10 cellular contexts compared by ENCODE assay signal in the genomic region with DNA sequence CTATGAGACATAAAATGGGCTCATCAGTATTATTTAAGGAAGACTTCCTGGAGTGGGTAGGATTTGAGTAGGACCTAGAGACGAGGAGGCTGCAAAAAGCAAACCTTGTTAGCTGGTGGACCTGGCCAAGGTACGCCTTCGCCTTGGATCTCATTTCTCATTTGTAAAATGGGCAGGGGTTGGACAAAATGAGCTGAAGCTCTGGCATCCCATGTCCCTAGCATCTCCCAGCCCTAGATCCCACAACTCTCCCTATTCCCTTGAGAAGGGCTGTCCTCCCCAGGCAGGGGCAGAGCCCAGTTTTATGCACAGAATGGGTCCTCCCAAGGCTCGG. TPM values are rescaled to one million over a fixed set of nuclear protein-coding genes. Genes with fewer than 3 reads are reported as not detected.
DNase-seq lines count a peak whose midpoint lies in the region; ATAC-seq and TF ChIP-seq lines count a peak whose summit lies in the region.
"Had no signal": no experiment of that assay in that cellular context is flagged by ENCODE, and none has a peak within 500 bp of the region (broad histone marks: within the 10 kb centered on the region; RNA-seq: fewer than 3 reads in every experiment).

No MANE protein-coding gene starts in this region.

- TF ChIP-seq CTCF in A673 (conservative IDR thresholded peaks at IDR 0.05; ENCODE audit: low read depth, low read length) = no peak
- TF ChIP-seq CTCF in HL-60 (IDR thresholded peaks at IDR 0.05; ENCODE audit: insufficient read depth, low read length) = no peak
- TF ChIP-seq CTCF in brain microvascular endothelial cell (IDR thresholded peaks at IDR 0.05; ENCODE audit: low read depth, low read length, missing control alignments) = no peak

- ATAC-seq in naive thymus-derived CD4-positive, alpha-beta T cell = no peak
- ATAC-seq in GM21786 (IDR thresholded peaks at IDR 0.05; ENCODE audit: unreplicated experiment) (no peak), HG02970 (IDR thresholded peaks at IDR 0.05; ENCODE audit: low FRiP score, unreplicated experiment) (no peak)

- H3K9me3 Mint-ChIP-seq in naive thymus-derived CD4-positive, alpha-beta T cell = no peaks in the 10 kb centered on the region

- H3K4me3 ChIP-seq in A673 (ENCODE audit: low read depth, low read length, poor library complexity, severe bottlenecking) = peak overlapping the region; percentile 58
- peak overlapping the region; percentile 52 for H3K4me3 ChIP-seq in HL-60 (replicated peaks; ENCODE audit: insufficient read depth, low read length)
- H3K4me3 ChIP-seq in brain microvascular endothelial cell (ENCODE audit: low read depth, low read length) = peak overlapping the region; percentile 66
- peak overlapping the region; percentile 65 for H3K4me3 ChIP-seq in naive thymus-derived CD4-positive, alpha-beta T cell (ENCODE audit: low read length)

- no peak for DNase-seq in A673 (ENCODE audit: low spot score)
- no peak for DNase-seq in HL-60 (ENCODE audit: low read depth in 1 of 2, low spot score in 1 of 2)
- DNase-seq in brain microvascular endothelial cell = no peak
- no peak for DNase-seq in naive thymus-derived CD4-positive, alpha-beta T cell
- DNase-seq in stimulated activated naive CD4-positive, alpha-beta T cell treated with Interleukin-2 at 50 U/mL for 16 hours (lab: John Stamatoyannopoulos, UW) = no peak
- DNase-seq in dermis blood vessel endothelial cell = no peak

- peaks cover 0 to 2% (median 0%) of the 10 kb centered on the region in 5 donors for H3K36me3 Mint-ChIP-seq in naive thymus-derived CD4-positive, alpha-beta T cell

- H3K9me3 ChIP-seq in A673 (ENCODE audit: low read depth, low read length, poor library complexity, severe bottlenecking) = no peaks in the 10 kb centered on the region
- no peaks in the 10 kb centered on the region for H3K9me3 ChIP-seq in naive thymus-derived CD4-positive, alpha-beta T cell (ENCODE audit: control insufficient read depth in 2 of 3, low read length in 3 of 3)

- intact Hi-C loops in A673 (cut with micrococcal nuclease; ENCODE audit: unreplicated experiment) = loop anchor here (1.0 to 10.0 kb wide), 5 partner anchors 80 to 411 kb away; no protein-coding TSS in a partner anchor
- intact Hi-C loops in naive thymus-derived CD4-positive, alpha-beta T cell (cut with micrococcal nuclease) = loop anchor here (1.0 to 10.0 kb wide), 10 partner anchors 14 to 608 kb away; a partner anchor contains a TSS

- H3K4me1 Mint-ChIP-seq in naive thymus-derived CD4-positive, alpha-beta T cell = peaks cover 0 to 26% (median 22%) of the 10 kb centered on the region in 7 donors

- H3K27me3 Mint-ChIP-seq in naive thymus-derived CD4-positive, alpha-beta T cell = peaks cover 0 to 28% (median 7%) of the 10 kb centered on the region in 5 donors

- no peaks in the 10 kb centered on the region for H3K36me3 ChIP-seq in A673 (ENCODE audit: insufficient read depth, low read length, poor library complexity, severe bottlenecking)
- peaks cover 3% of the 10 kb centered on the region for H3K36me3 ChIP-seq in brain microvascular endothelial cell (replicated peaks)
- no peaks in the 10 kb centered on the region for H3K36me3 ChIP-seq in naive thymus-derived CD4-positive, alpha-beta T cell (ENCODE audit: control insufficient read depth in 2 of 3, insufficient read depth in 3 of 3, low read length in 3 of 3)
- H3K36me3 ChIP-seq: cardiac muscle cell had no signal

- POLR2A ChIA-PET in A673 (lab: Charles Lee; ENCODE audit: low non-redundant PET) = no interaction called here
- POLR2A ChIA-PET in naive thymus-derived CD4-positive, alpha-beta T cell (lab: Charles Lee) = interaction anchor here (1.0 kb wide), 1 partner anchor 302 kb away, joined by 3 read pairs; no protein-coding TSS in a partner anchor

- CTCF ChIA-PET in A673 (lab: Charles Lee) = interaction anchor here (1.7 kb wide), 1 partner anchor 79 kb away, joined by 9 read pairs; no protein-coding TSS in a partner anchor
- CTCF ChIA-PET in naive thymus-derived CD4-positive, alpha-beta T cell (lab: Charles Lee) = interaction anchor here (0.7 to 1.3 kb wide), 6 partner anchors 36 to 1481 kb away, joined by 3 read pairs; no protein-coding TSS in a partner anchor

- H3K27ac Mint-ChIP-seq in naive thymus-derived CD4-positive, alpha-beta T cell = peak overlapping the region in 4 of 9 donors; percentile 37 to 87 (median 71)

- in situ Hi-C loops in brain microvascular endothelial cell (cut with HindIII; ENCODE audit: low pct_ligation_motif_present, low sequenced_read_pairs) = no loop called here

- peak overlapping the region; percentile 68 for H3K27ac ChIP-seq in A673 (ENCODE audit: low read depth, low read length, poor library complexity, severe bottlenecking)
- H3K27ac ChIP-seq in HL-60 (replicated peaks) = no peak overlapping the region
- no peak overlapping the region for H3K27ac ChIP-seq in brain microvascular endothelial cell
- peak overlapping the region; percentile 66 for H3K27ac ChIP-seq in naive thymus-derived CD4-positive, alpha-beta T cell (ENCODE audit: low read depth, low read length)

- H3K27me3 ChIP-seq in A673 (replicated peaks; ENCODE audit: insufficient read depth, low read depth, low read length, poor library complexity) (no peaks in the 10 kb centered on the region), HL-60 (ENCODE audit: insufficient read depth, poor library complexity, severe bottlenecking) (peaks cover 3% of the 10 kb centered on the region), brain microvascular endothelial cell (replicated peaks) (no peaks in the 10 kb centered on the region)
- H3K27me3 ChIP-seq in naive thymus-derived CD4-positive, alpha-beta T cell (ENCODE audit: control insufficient read depth in 2 of 2, insufficient read depth in 2 of 2, low read length in 2 of 2) = no peaks in the 10 kb centered on the region
- H3K27me3 ChIP-seq: cardiac muscle cell had no signal

- H3K4me3 Mint-ChIP-seq in naive thymus-derived CD4-positive, alpha-beta T cell = peak overlapping the region in 9 of 10 donors; percentile 64 to 85 (median 75)

- BruUV-seq in A673 (replicated peaks; lab: Mats Ljungman, UMichigan) = no TSS peak

- H3K4me1 ChIP-seq in A673 (ENCODE audit: insufficient read depth, low read length, poor library complexity, severe bottlenecking) = peaks cover 14% of the 10 kb centered on the region
- peaks cover 11% of the 10 kb centered on the region in 2 donors for H3K4me1 ChIP-seq in naive thymus-derived CD4-positive, alpha-beta T cell (ENCODE audit: control insufficient read depth in 2 of 2, insufficient read depth in 2 of 2, low read length in 2 of 2)

RNA-seq across cellular contexts. Expression of a gene that starts 0.3 kb away (rescaled TPM):
- total RNA-seq in A673 (2021) (11.1 and 16.5 TPM in 2 replicates), dermis blood vessel endothelial cell (36.8 and 43.6 TPM in 2 replicates)
- total RNA-seq in naive thymus-derived CD4-positive, alpha-beta T cell = 10 to 100 TPM; 14.3 to 19.4 (median 16.4) TPM
- 1 to 10 TPM; 3.7 to 5.6 TPM for polyA plus RNA-seq in naive thymus-derived CD4-positive, alpha-beta T cell

RNA-seq across cellular contexts. Expression of a gene that starts 13.8 kb away (rescaled TPM):
- total RNA-seq in A673 (2021) (7.1 and 10.8 TPM in 2 replicates), dermis blood vessel endothelial cell (not detected in 2 replicates)
- not detected for total RNA-seq in naive thymus-derived CD4-positive, alpha-beta T cell
- polyA plus RNA-seq in naive thymus-derived CD4-positive, alpha-beta T cell = not detected

RNA-seq across cellular contexts. Expression of a gene that starts 14.1 kb away (rescaled TPM):
- total RNA-seq in A673 (2021) = 0.09 TPM in 1 of 2 replicates, not detected in the other
- total RNA-seq in naive thymus-derived CD4-positive, alpha-beta T cell = not detected
- not detected for polyA plus RNA-seq in naive thymus-derived CD4-positive, alpha-beta T cell
- total RNA-seq in dermis blood vessel endothelial cell = under 0.01 TPM in 1 of 2 replicates, not detected in the other
- total RNA-seq: HT1080 had no signal

RNA-seq across cellular contexts. Expression of a gene that starts 38.4 kb away (rescaled TPM):
- total RNA-seq in A673 (2021) (0.92 and 1.2 TPM in 2 replicates), dermis blood vessel endothelial cell (0.34 and 0.42 TPM in 2 replicates)
- 1 to 10 TPM in 4 of 5 experiments, under 1 TPM in 1; 0.90 to 9.0 (median 8.6) TPM for total RNA-seq in naive thymus-derived CD4-positive, alpha-beta T cell
- polyA plus RNA-seq in naive thymus-derived CD4-positive, alpha-beta T cell = under 1 TPM in 1 of 2 donors, not detected in 1; 0.59 TPM
- total RNA-seq: HT1080 had no signal

Comparison
In these comparisons a context has a peak if more than half of its experiments do, and no peak if none do; other contexts are left out.
1. H3K27ac ChIP-seq: peak in A673 (single experiment) and naive thymus-derived CD4-positive, alpha-beta T cell (single experiment); none in HL-60 (single experiment) and brain microvascular endothelial cell (single experiment).
2. Peak in every context shown above with its lines, with median percentiles within 50 percentile points of each other: H3K4me3 ChIP-seq.